Comparison of ENCODE assay signal across 8 cellular contexts in genomic region chr1:204506969-204507316, GRCh38. TPM values are rescaled to one million over a fixed set of nuclear protein-coding genes. Genes with fewer than 3 reads are reported as not detected.
DNase-seq lines count a peak whose midpoint lies in the region; ATAC-seq and TF ChIP-seq lines count a peak whose summit lies in the region.

No MANE protein-coding gene starts in this region.

- H3K9me3 Mint-ChIP-seq in Calu3 (ENCODE audit: low read depth, unreplicated experiment), result peaks cover 2% of the 10 kb centered on the region
- H3K9me3 Mint-ChIP-seq in IgD-negative memory B cell, result peaks cover 0 to 2% (median 2%) of the 10 kb centered on the region in 3 donors

- H3K4me1 Mint-ChIP-seq in Calu3 (ENCODE audit: low read depth, unreplicated experiment) (peaks cover 45% of the 10 kb centered on the region), IgD-negative memory B cell (peaks cover 33 to 48% (median 42%) of the 10 kb centered on the region in 3 donors)

- peak; percentile 46 for ATAC-seq in GM21529 (IDR thresholded peaks at IDR 0.05; ENCODE audit: unreplicated experiment)

- peak overlapping the region; percentile 89 for H3K27ac ChIP-seq in OCI-LY3 (ENCODE audit: low read length)
- H3K27ac ChIP-seq in muscle layer of duodenum (ENCODE audit: low read length), result peak overlapping the region; percentile 93

- CTCF ChIA-PET in Calu3 (lab: Charles Lee), result interaction anchor here (0.7 to 4.3 kb wide), 18 partner anchors 9 to 534 kb away, joined by 3 to 23 read pairs (median 4); partner anchors contain the start of genes MDM4 and PIK3C2B

- TF ChIP-seq CTCF in Calu3 (IDR thresholded peaks at IDR 0.05; ENCODE audit: unreplicated experiment) (no peak), OCI-LY3 (IDR thresholded peaks at IDR 0.05; ENCODE audit: low read depth, low read length) (no peak)

- H3K36me3 Mint-ChIP-seq in Calu3 (ENCODE audit: insufficient read depth, unreplicated experiment), result peaks cover 40% of the 10 kb centered on the region
- no peaks in the 10 kb centered on the region for H3K36me3 Mint-ChIP-seq in IgD-negative memory B cell

- H4K20me1 ChIP-seq in OCI-LY3 (ENCODE audit: insufficient read depth, low read length), result no peaks in the 10 kb centered on the region

- H3K27ac Mint-ChIP-seq in Calu3 (ENCODE audit: unreplicated experiment) (peak overlapping the region; percentile 100), IgD-negative memory B cell (peak overlapping the region; percentile 100)

- H2AFZ ChIP-seq in OCI-LY3 (ENCODE audit: low read depth, low read length), result peak overlapping the region; percentile 98

- no TSS peak for BruUV-seq in Calu3 (replicated peaks; lab: Mats Ljungman, UMichigan)

- intact Hi-C loops in Calu3 (cut with micrococcal nuclease; ENCODE audit: unreplicated experiment), result no loop called here

- no peak for TF ChIP-seq POLR2A in erythroblast (IDR thresholded peaks at IDR 0.05; ENCODE audit: low read length)

- H3K27me3 Mint-ChIP-seq in Calu3 (ENCODE audit: unreplicated experiment), result peaks cover 14% of the 10 kb centered on the region
- peaks cover 3% of the 10 kb centered on the region for H3K27me3 Mint-ChIP-seq in IgD-negative memory B cell

- H3K9me3 ChIP-seq in OCI-LY3 (ENCODE audit: insufficient read depth, low read length) (no peaks in the 10 kb centered on the region), muscle layer of duodenum (ENCODE audit: control insufficient read depth in 1 of 2, low read length in 2 of 2) (no peaks in the 10 kb centered on the region)

- H3K4me2 ChIP-seq in OCI-LY3 (ENCODE audit: low read length), result peak overlapping the region; percentile 92

- no peaks in the 10 kb centered on the region for H3K27me3 ChIP-seq in OCI-LY3 (ENCODE audit: low read depth, low read length)
- H3K27me3 ChIP-seq in muscle layer of duodenum (ENCODE audit: low read depth, low read length), result no peaks in the 10 kb centered on the region

- no peaks in the 10 kb centered on the region for H3K36me3 ChIP-seq in OCI-LY3 (replicated peaks; ENCODE audit: low read depth, low read length)
- H3K36me3 ChIP-seq in muscle layer of duodenum (ENCODE audit: control insufficient read depth in 1 of 2, insufficient read depth in 2 of 2, low read length in 2 of 2), result no peaks in the 10 kb centered on the region

- H3K4me3 Mint-ChIP-seq in Calu3 (ENCODE audit: low read depth, unreplicated experiment) (peak overlapping the region; percentile 71), IgD-negative memory B cell (peak overlapping the region; percentile 92 to 97 (median 94))

- peak overlapping the region; percentile 94 for H3K9ac ChIP-seq in OCI-LY3 (ENCODE audit: low read length)

- no peaks in the 10 kb centered on the region for H3K79me2 ChIP-seq in OCI-LY3 (ENCODE audit: low read length)

- H3K4me3 ChIP-seq in OCI-LY3 (ENCODE audit: low read length) (peak overlapping the region; percentile 81), muscle layer of duodenum (ENCODE audit: low read depth in 1 of 2, low read length in 2 of 2) (peak overlapping the region; percentile 69 to 83)

- peaks cover 22% of the 10 kb centered on the region for H3K4me1 ChIP-seq in OCI-LY3 (ENCODE audit: low read length)
- peaks cover 0 to 12% of the 10 kb centered on the region in 2 donors for H3K4me1 ChIP-seq in muscle layer of duodenum (ENCODE audit: control insufficient read depth in 1 of 2, insufficient read depth in 2 of 2, low read length in 2 of 2)

- DNase-seq in Calu3, result peak; percentile 92
- DNase-seq in activated T-cell treated with anti-CD3 and anti-CD28 coated beads for 24 hours (ENCODE audit: low read depth), result peak; percentile 88
- peak; percentile 94 to 97 for DNase-seq in erythroblast (lab: John Stamatoyannopoulos, UW)
- peak; percentile 80 to 81 for DNase-seq in stimulated activated CD8-positive, alpha-beta memory T cell treated with anti-CD3 and anti-CD28 coated beads, Interleukin-7, amount 100 ng/mL, for 1 hour (ENCODE audit: low read depth in 2 of 2)

RNA-seq across cellular contexts. Expression of gene MDM4, which starts 9.3 kb away (rescaled TPM):
- 101 and 106 TPM in 2 replicates for total RNA-seq in Calu3 (2022)
- 23.9 TPM for polyA plus RNA-seq in IgD-negative memory B cell

RNA-seq across cellular contexts. Expression of gene PIK3C2B, which starts 12.3 kb away (rescaled TPM):
- total RNA-seq in Calu3 (2022), result 24.4 and 33.9 TPM in 2 replicates
- 8.1 TPM for polyA plus RNA-seq in IgD-negative memory B cell

Comparison
In these comparisons a context has a peak if more than half of its experiments do, and no peak if none do; other contexts are left out.
1. Peak in every context shown above with its lines: DNase-seq, ATAC-seq, H3K4me3 ChIP-seq and H3K27ac ChIP-seq.